Comparison of ENCODE assay signal across 8 cellular contexts in genomic region chr13:97433727-97434416, GRCh38. TPM values are rescaled to one million over a fixed set of nuclear protein-coding genes. Genes with fewer than 3 reads are reported as not detected.
A peak's percentile ranks its signal among the peaks of the same experiment; 100 is the strongest.
DNase-seq lines count a peak whose midpoint lies in the region; ATAC-seq, FAIRE-seq and TF ChIP-seq lines count a peak whose summit lies in the region.

TSS of gene RAP2A (plus strand) at chr13:97434169. CDS start at chr13:97434471, 302 bp downstream.

- peak; percentile 84 for DNase-seq in AG04450 (ENCODE audit: low read depth, low spot score)
- peak; percentile 93 for DNase-seq in NCI-H345 treated with DMSO at 0.1 percent for 48 hours (lab: John Stamatoyannopoulos, UW; ENCODE audit: unreplicated experiment)
- peak; percentile 82 to 86 for DNase-seq in central memory CD8-positive, alpha-beta T cell (ENCODE audit: low spot score in 2 of 2)
- peak; percentile 35 for DNase-seq in keratinocyte (ENCODE audit: low read depth, low spot score)
- peak; percentile 75 to 85 (median 84) for DNase-seq in stimulated activated CD4-positive, alpha-beta T cell treated with anti-CD3 and anti-CD28 coated beads, Interleukin-12 subunit alpha, Interleukin-12 subunit beta, amount 100 ng/mL, for 48 hours (ENCODE audit: low read depth in 2 of 3, low spot score in 1 of 3)

- peak within 1 kb of the TSS; percentile 98 for H3K27ac Mint-ChIP-seq in central memory CD8-positive, alpha-beta T cell (ENCODE audit: low read depth)

- H3K9me3 Mint-ChIP-seq in central memory CD8-positive, alpha-beta T cell = no peaks in the 10 kb centered on the region

- dilution Hi-C loops in keratinocyte (cut with MboI; ENCODE audit: extremely low pct_ligation_motif_present, low sequenced_read_pairs) = no loop called here

- H3K79me2 ChIP-seq in keratinocyte (ENCODE audit: control insufficient read depth, insufficient read depth, low read length) = peaks cover 41% of the 10 kb centered on the region

- H3K4me1 Mint-ChIP-seq in central memory CD8-positive, alpha-beta T cell = peaks cover 34% of the 10 kb centered on the region

- H4K20me1 ChIP-seq in keratinocyte (ENCODE audit: control insufficient read depth, extremely low read depth, insufficient read depth, low read length) = no peaks in the 10 kb centered on the region

- peaks cover 9% of the 10 kb centered on the region for H3K4me1 ChIP-seq in keratinocyte (ENCODE audit: control insufficient read depth, extremely low read depth, insufficient read depth, low read length)

- peaks cover 3% of the 10 kb centered on the region for H3K9me1 ChIP-seq in keratinocyte (ENCODE audit: control insufficient read depth, extremely low read depth, insufficient read depth, low read length)

- H3K9me3 ChIP-seq in AG04450 (ENCODE audit: control insufficient read depth, insufficient read depth, low read length) = no peaks in the 10 kb centered on the region
- H3K9me3 ChIP-seq in keratinocyte (ENCODE audit: control insufficient read depth, low read depth, low read length) = no peaks in the 10 kb centered on the region

- peak within 1 kb of the TSS; percentile 84 for H3K4me3 Mint-ChIP-seq in central memory CD8-positive, alpha-beta T cell

- peaks cover 0 to 2% of the 10 kb centered on the region in 2 experiments for H3K36me3 ChIP-seq in keratinocyte (ENCODE audit: control insufficient read depth in 2 of 2, extremely low read depth in 1 of 2, insufficient read depth in 2 of 2, low read length in 2 of 2)

- H3K27me3 Mint-ChIP-seq in central memory CD8-positive, alpha-beta T cell = no peaks in the 10 kb centered on the region

- POLR2A ChIA-PET in AG04450 (lab: Yijun Ruan, JAX) = interaction anchor here (0.6 to 1.9 kb wide), 13 partner anchors 25 to 322 kb away, joined by 3 to 13 read pairs (median 4); partner anchors contain the start of gene MBNL2

- CTCF ChIA-PET in AG04450 (lab: Charles Lee) = interaction anchor here (0.8 to 3.3 kb wide), 6 partner anchors 139 to 416 kb away, joined by 3 to 21 read pairs (median 5); no protein-coding TSS in a partner anchor

- peak within 1 kb of the TSS; percentile 96 for H3K4me2 ChIP-seq in keratinocyte (ENCODE audit: control insufficient read depth, extremely low read depth, insufficient read depth, low read depth, low read length)

- ATAC-seq in GM19025 (IDR thresholded peaks at IDR 0.05; ENCODE audit: low read depth, unreplicated experiment) (peak; percentile 36), HG03280 (IDR thresholded peaks at IDR 0.05; ENCODE audit: unreplicated experiment) (peak; percentile 44)
- ATAC-seq in activated CD4-positive, CD25-positive, alpha-beta regulatory T cell treated with anti-CD3 and anti-CD28 coated beads, Interleukin-2, amount 50 U/mL, for 24 hours = peak; percentile 58 to 66
- ATAC-seq in central memory CD8-positive, alpha-beta T cell (replicated peaks; ENCODE audit: extremely low read depth, poor library complexity, severe bottlenecking) = peak; percentile 64

- peak within 1 kb of the TSS; percentile 98 for H2AFZ ChIP-seq in keratinocyte (ENCODE audit: control insufficient read depth, low read length)

- H3K9ac ChIP-seq in keratinocyte (ENCODE audit: control insufficient read depth, extremely low read depth, insufficient read depth, low read length) = peak within 1 kb of the TSS; percentile 99

- H3K36me3 Mint-ChIP-seq in central memory CD8-positive, alpha-beta T cell (ENCODE audit: insufficient read depth) = peaks cover 20% of the 10 kb centered on the region

- TF ChIP-seq CTCF in AG04450 (IDR thresholded peaks at IDR 0.05; ENCODE audit: low read depth, low read length) (no peak), keratinocyte (optimal IDR thresholded peaks at IDR 0.05 in 1 of 3, IDR thresholded peaks at IDR 0.05 in 1 of 3, conservative IDR thresholded peaks at IDR 0.05 in 1 of 3; ENCODE audit: extremely low read depth in 1 of 3, insufficient read depth in 2 of 3, low read length in 3 of 3) (no peak)

- H3K27me3 ChIP-seq in AG04450 (ENCODE audit: control insufficient read depth, insufficient read depth, low read length) (no peaks in the 10 kb centered on the region), keratinocyte (ENCODE audit: control insufficient read depth, extremely low read depth, insufficient read depth, low read length) (no peaks in the 10 kb centered on the region)

- no peak for FAIRE-seq in keratinocyte (lab: Jason Lieb, UNC)

- peak within 1 kb of the TSS; percentile 88 for H3K4me3 ChIP-seq in AG04450 (ENCODE audit: low read depth, low read length)
- peak within 1 kb of the TSS; percentile 82 to 100 (median 83) for H3K4me3 ChIP-seq in keratinocyte (ENCODE audit: control insufficient read depth in 2 of 3, extremely low read depth in 1 of 3, insufficient read depth in 2 of 3, low read depth in 1 of 3, low read length in 3 of 3)

- peak within 1 kb of the TSS; percentile 100 for H3K27ac ChIP-seq in AG04450 (ENCODE audit: low read depth, low read length)
- H3K27ac ChIP-seq in keratinocyte (ENCODE audit: control insufficient read depth, insufficient read depth, low read length) = peak within 1 kb of the TSS; percentile 100

RNA-seq across cellular contexts. Expression of gene RAP2A, which starts in this region (rescaled TPM):
- polyA plus RNA-seq in AG04450 (2011; rRNA removed) (17.5 and 21.5 TPM in 2 replicates), keratinocyte (15.4 to 19.2 TPM (median 19.0 TPM) in 3 replicates)
- 39.2 and 44.0 TPM in 2 replicates for polyA minus RNA-seq in AG04450 (2011; rRNA and poly(A)+ RNA removed)
- 8.4 TPM for polyA plus RNA-seq in keratinocyte (2011; ENCODE audit: low read depth)
- polyA plus RNA-seq in keratinocyte (2011; cell fraction: cytosol; rRNA removed) = 9.8 and 16.3 TPM in 2 replicates
- 6.9 and 9.5 TPM in 2 replicates for polyA plus RNA-seq in keratinocyte (2011; cell fraction: nucleus; rRNA removed)
- polyA plus RNA-seq in keratinocyte (2012; ENCODE audit: low replicate concordance) = 9.2 and 19.1 TPM in 2 replicates
- polyA minus RNA-seq in keratinocyte = 32.1 to 73.6 TPM (median 37.8 TPM) in 3 replicates
- polyA minus RNA-seq in keratinocyte (2011; cell fraction: cytosol; rRNA and poly(A)+ RNA removed) = 43.4 TPM
- polyA minus RNA-seq in keratinocyte (2011; cell fraction: nucleus; rRNA and poly(A)+ RNA removed) = 9.8 and 13.0 TPM in 2 replicates

Comparison
In these comparisons a context has a peak if more than half of its experiments do, and no peak if none do; other contexts are left out.
1. Peak in every context shown above with its lines: DNase-seq, ATAC-seq, H3K4me3 ChIP-seq and H3K27ac ChIP-seq.
2. DNase-seq: peak in every context shown above with its lines; median percentile 93 in NCI-H345 treated with DMSO at 0.1 percent for 48 hours; 84 in AG04450; 84 in central memory CD8-positive, alpha-beta T cell; 84 in stimulated activated CD4-positive, alpha-beta T cell treated with anti-CD3 and anti-CD28 coated beads, Interleukin-12 subunit alpha, Interleukin-12 subunit beta, amount 100 ng/mL, for 48 hours; 35 in keratinocyte.